10 cellular contexts compared by ENCODE assay signal in genomic region chr2:64937341-64938230, GRCh38. TPM values are rescaled to one million over a fixed set of nuclear protein-coding genes. Genes with fewer than 3 reads are reported as not detected.
A peak's percentile ranks its signal among the peaks of the same experiment; 100 is the strongest.
DNase-seq lines count a peak whose midpoint lies in the region; ATAC-seq, FAIRE-seq and TF ChIP-seq lines count a peak whose summit lies in the region.
"Had no signal": no experiment of that assay in that cellular context is flagged by ENCODE, and none has a peak within 500 bp of the region (broad histone marks: within the 10 kb centered on the region; RNA-seq: fewer than 3 reads in every experiment).

No MANE protein-coding gene starts in this region.

- H3K4ac ChIP-seq in H1 (replicated peaks; ENCODE audit: insufficient read length, low read depth, low read length), result no peak overlapping the region

- H2BK5ac ChIP-seq in H1 (ENCODE audit: low read depth, low read length), result no peak overlapping the region

- POLR2A ChIA-PET in H1 (lab: Charles Lee; ENCODE audit: partially characterized antibody), result interaction anchor here (1.8 to 1.9 kb wide), 2 partner anchors 14 to 119 kb away, joined by 5 to 6 read pairs; partner anchors contain the start of gene CEP68

- H3K4me3 Mint-ChIP-seq in osteocyte (ENCODE audit: unreplicated experiment), result no peak overlapping the region

- H3K27ac Mint-ChIP-seq in osteocyte (ENCODE audit: unreplicated experiment), result no peak overlapping the region

- H3K14ac ChIP-seq in H1 (ENCODE audit: insufficient read length), result no peak overlapping the region

- no peak for TF ChIP-seq RAD21 in H1 (IDR thresholded peaks at IDR 0.05 in 1 of 2, conservative IDR thresholded peaks at IDR 0.05 in 1 of 2; ENCODE audit: low read depth in 2 of 2, low read length in 2 of 2)

- no peak overlapping the region for H2BK15ac ChIP-seq in H1 (ENCODE audit: low read length)

- H3K36me3 Mint-ChIP-seq in osteocyte (ENCODE audit: unreplicated experiment), result no peaks in the 10 kb centered on the region

- no peak overlapping the region for H2BK12ac ChIP-seq in H1 (ENCODE audit: low read depth, low read length)

- CTCF ChIA-PET in H1 (lab: Charles Lee; ENCODE audit: partially characterized antibody), result interaction anchor here (0.9 to 5.0 kb wide), 5 partner anchors 10 to 71 kb away, joined by 3 to 22 read pairs (median 9); no protein-coding TSS in a partner anchor

- no peak for TF ChIP-seq EP300 in H1 (IDR thresholded peaks at IDR 0.05; ENCODE audit: borderline replicate concordance in 1 of 2, low read depth in 2 of 2, low read length in 2 of 2)

- no peaks in the 10 kb centered on the region for H3K79me2 ChIP-seq in H1 (ENCODE audit: control insufficient read depth in 1 of 2, insufficient read depth in 2 of 2, low read length in 2 of 2)

- peaks cover 0 to 5% (median 3%) of the 10 kb centered on the region in 4 experiments; a peak in 4 of 7 replicates for H3K4me1 ChIP-seq in H1 (replicated peaks in 1 of 4; ENCODE audit: control insufficient read depth in 3 of 4, insufficient read depth in 4 of 4, low read length in 3 of 4)
- H3K4me1 ChIP-seq in thoracic aorta (ENCODE audit: control insufficient read depth in 1 of 2, low read depth in 2 of 2), result peaks cover 0 to under 1% of the 10 kb centered on the region in 2 donors

- no peaks in the 10 kb centered on the region for H3K27me3 ChIP-seq in H1 (replicated peaks in 1 of 4; ENCODE audit: control insufficient read depth in 3 of 4, extremely low read depth in 1 of 4, insufficient read depth in 3 of 4, low read length in 3 of 4)
- H3K27me3 ChIP-seq in thoracic aorta (replicated peaks; ENCODE audit: insufficient read depth), result no peaks in the 10 kb centered on the region

- H4K8ac ChIP-seq in H1 (ENCODE audit: extremely low read depth, insufficient read depth, low read length), result no peak overlapping the region; the same call in 1 of the 2 replicates

- H2AFZ ChIP-seq in H1 (ENCODE audit: low read length), result no peak overlapping the region

- H4K20me1 ChIP-seq in H1 (replicated peaks in 1 of 2; ENCODE audit: control insufficient read depth in 1 of 2, insufficient read depth in 2 of 2, low read length in 2 of 2), result no peaks in the 10 kb centered on the region

- FAIRE-seq in H1 (lab: Jason Lieb, UNC) (no peak), D721Med (lab: Jason Lieb, UNC) (no peak)

- H3K4me3 ChIP-seq in H1 (ENCODE audit: extremely low read depth in 1 of 4, insufficient read depth in 2 of 4, low read depth in 3 of 4, low read length in 4 of 4) (no peak overlapping the region), thoracic aorta (peak overlapping the region; percentile 46)

- H3K4me2 ChIP-seq in H1 (ENCODE audit: insufficient read depth in 1 of 2, low read depth in 2 of 2, low read length in 2 of 2), result no peak overlapping the region

- H3K9me3 Mint-ChIP-seq in osteocyte (ENCODE audit: unreplicated experiment), result peaks cover 9% of the 10 kb centered on the region

- H3K79me1 ChIP-seq in H1 (ENCODE audit: low read depth, low read length), result no peaks in the 10 kb centered on the region

- H4K91ac ChIP-seq in H1 (replicated peaks; ENCODE audit: insufficient read length, low read length), result no peak overlapping the region

- no peaks in the 10 kb centered on the region for H3K36me3 ChIP-seq in H1 (ENCODE audit: control insufficient read depth in 2 of 4, insufficient read depth in 4 of 4, low read length in 3 of 4)
- H3K36me3 ChIP-seq in thoracic aorta, result no peaks in the 10 kb centered on the region

- no peak overlapping the region for H2BK120ac ChIP-seq in H1 (replicated peaks; ENCODE audit: low read depth, low read length)

- no peak overlapping the region for H3K9ac ChIP-seq in H1 (replicated peaks in 1 of 4; ENCODE audit: extremely low read depth in 1 of 4, low read depth in 3 of 4, low read length in 3 of 4)

- ATAC-seq in GM19395 (IDR thresholded peaks at IDR 0.05; ENCODE audit: unreplicated experiment), result peak; percentile 57
- peak; percentile 56 for ATAC-seq in HG03066 (IDR thresholded peaks at IDR 0.05; ENCODE audit: low read depth, unreplicated experiment)
- no peak for ATAC-seq in thoracic aorta (ENCODE audit: insufficient number of reproducible peaks, low FRiP score, low read depth)

- no peak overlapping the region for H3K27ac ChIP-seq in H1 (ENCODE audit: low read depth, low read length)
- no peak overlapping the region for H3K27ac ChIP-seq in thoracic aorta

- no peak for TF ChIP-seq CTCF in H1 (IDR thresholded peaks at IDR 0.05; ENCODE audit: control extremely low read depth in 1 of 3, insufficient read depth in 1 of 3, low read depth in 1 of 3, low read length in 3 of 3)
- TF ChIP-seq CTCF in thoracic aorta (IDR thresholded peaks at IDR 0.05), result no peak
- no peak for TF ChIP-seq CTCF in D721Med (IDR thresholded peaks at IDR 0.05; ENCODE audit: insufficient read depth, missing control alignments)
- TF ChIP-seq CTCF in osteocyte (IDR thresholded peaks at IDR 0.05), result no peak

- peaks cover 0 to 3% of the 10 kb centered on the region in 2 experiments; a peak in 1 of 4 replicates for H3K9me3 ChIP-seq in H1 (ENCODE audit: insufficient read depth in 2 of 2, low read depth in 1 of 2, low read length in 1 of 2)
- H3K9me3 ChIP-seq in thoracic aorta, result no peaks in the 10 kb centered on the region

- no peak overlapping the region for H3K56ac ChIP-seq in H1 (replicated peaks; ENCODE audit: insufficient read length, low read depth, low read length)

- H3K18ac ChIP-seq in H1 (ENCODE audit: extremely low read depth, low read length), result no peak overlapping the region

- WGBS in H1 (ENCODE audit: extremely low coverage in 1 of 2, insufficient coverage in 1 of 2, insufficient read length in 1 of 2, insufficient replicate concordance in 2 of 2, low coverage in 1 of 2, low lambda C conversion rate in 2 of 2, missing lambda C conversion rate in 1 of 2), 2 experiments, result 89% methylated on average over 12 of the region's 12 CpGs; no CpG with 5 or more reads in 1 of the 2 experiments

- no peaks in the 10 kb centered on the region; the same call in 1 of the 2 replicates for H3K23me2 ChIP-seq in H1 (ENCODE audit: low read depth, low read length)

- DNase-seq in H1 (ENCODE audit: low read depth in 1 of 2, low spot score in 2 of 2), result no peak
- no peak for DNase-seq in thoracic aorta (ENCODE audit: low spot score)
- DNase-seq in D721Med (ENCODE audit: insufficient read length, low spot score), result no peak
- DNase-seq in NCI-H748 (lab: John Stamatoyannopoulos, UW; ENCODE audit: unreplicated experiment), result no peak
- DNase-seq in cerebellum (ENCODE audit: low spot score), result no peak
- DNase-seq in osteocyte (ENCODE audit: extremely low spot score, unreplicated experiment), result no peak
- DNase-seq: stimulated activated CD4-positive, alpha-beta T cell treated with anti-CD3 and anti-CD28 coated beads, Interleukin-4, amount 100 ng/mL, for 24 hours; T-helper 1 cell had no signal

- no peak for TF ChIP-seq POLR2A in H1 (IDR thresholded peaks at IDR 0.05; ENCODE audit: control extremely low read depth in 1 of 2, low read depth in 2 of 2, low read length in 2 of 2)

- H3K27me3 Mint-ChIP-seq in osteocyte (ENCODE audit: unreplicated experiment), result peaks cover 20% of the 10 kb centered on the region

- no peak overlapping the region for H4K5ac ChIP-seq in H1 (ENCODE audit: insufficient read length, low read depth, low read length)

- H3K4me1 Mint-ChIP-seq in osteocyte (ENCODE audit: unreplicated experiment), result peaks cover 4% of the 10 kb centered on the region

- H2AK5ac ChIP-seq in H1 (ENCODE audit: low read depth, low read length), result no peak overlapping the region

- H2BK20ac ChIP-seq in H1 (ENCODE audit: low read length), result no peak overlapping the region

- no peak overlapping the region for H3K23ac ChIP-seq in H1 (ENCODE audit: insufficient read length)

TF ChIP-seq in H1, 55 proteins besides CTCF, POLR2A, EP300 and RAD21:
- no peak for TF ChIP-seq EZH2 (IDR thresholded peaks at IDR 0.05; ENCODE audit: low read depth, low read length, severe bottlenecking)
- TF ChIP-seq USF2 (IDR thresholded peaks at IDR 0.05; ENCODE audit: low read length), result no peak
- no peak for TF ChIP-seq RFX5 (IDR thresholded peaks at IDR 0.05; ENCODE audit: borderline replicate concordance, low read depth, low read length)
- no peak for TF ChIP-seq SP1 (IDR thresholded peaks at IDR 0.05; ENCODE audit: low read depth, low read length)
- TF ChIP-seq ZNF274 (IDR thresholded peaks at IDR 0.05; ENCODE audit: borderline replicate concordance, extremely low read depth, low read length), result no peak
- 0 out of 2 replicates have a peak, but pooled peaks have one; percentile 13 for TF ChIP-seq MAX (IDR thresholded peaks at IDR 0.05)
- TF ChIP-seq SRF (IDR thresholded peaks at IDR 0.05; ENCODE audit: low read depth, low read length), result no peak

RNA-seq across cellular contexts. Expression of gene SLC1A4, which starts 51.6 kb away (rescaled TPM):
- total RNA-seq in H1 (2021; fragmentation: NEBNext Ultra II Directional; extraction: Animal tissue kit (Norgen Biotek cat#: 25700)), result 0.57 and 0.86 TPM in 2 replicates
- 0.44 and 0.71 TPM in 2 replicates for polyA plus RNA-seq in H1 (2011; rRNA removed)
- 0.54 TPM for polyA plus RNA-seq in H1 (2011; cell fraction: cytosol; rRNA removed)
- 0.93 TPM for polyA plus RNA-seq in H1 (2011; cell fraction: nucleus; rRNA removed)
- 0.47 to 0.60 TPM (median 0.50 TPM) in 4 replicates for polyA plus RNA-seq in H1 (2012, experiment 1 of 2)
- 0.39 TPM for polyA plus RNA-seq in H1 (2012, experiment 2 of 2)
- polyA plus RNA-seq in H1 (2013, experiment 1 of 2), result 0.30 TPM
- polyA plus RNA-seq in H1 (2013, experiment 2 of 2), result 0.28 TPM
- 0.76 and 0.85 TPM in 2 replicates for polyA minus RNA-seq in H1 (2011; rRNA and poly(A)+ RNA removed)
- polyA minus RNA-seq in H1 (2011; cell fraction: cytosol; rRNA and poly(A)+ RNA removed), result 0.37 TPM
- polyA minus RNA-seq in H1 (2011; cell fraction: nucleus; rRNA and poly(A)+ RNA removed), result 1.1 TPM
- 10 to 100 TPM; 24.2 to 33.8 TPM for total RNA-seq in thoracic aorta
- 44.3 TPM for total RNA-seq in cerebellum
- 78.7 and 81.8 TPM in 2 replicates for total RNA-seq in osteocyte

Comparison
In these comparisons a context has a peak if more than half of its experiments do, and no peak if none do; other contexts are left out.
1. RNA of gene SLC1A4, which starts 51.6 kb away (total RNA-seq): 78.7 to 81.8 TPM in osteocyte, 44.3 TPM in cerebellum (single experiment) and 24.2 to 33.8 TPM in thoracic aorta; 0.57 to 0.86 TPM in H1; every median in the first group is over 10 times any median in the second.